ENCODE assay signal across 6 cellular contexts in genomic region chr6:51630011-51630410, GRCh38.
"Had no signal": no experiment of that assay in that cellular context is flagged by ENCODE, and none has a peak within 500 bp of the region (broad histone marks: within the 10 kb centered on the region; RNA-seq: fewer than 3 reads in every experiment).

No MANE protein-coding gene starts in this region.

- H3K4me1 Mint-ChIP-seq: H9 had no signal

- DNase-seq: GM23248, GOT3, H9, HCEC 1CT, IMR-90 had no signal

- H3K4me3 Mint-ChIP-seq: H9 had no signal

- H3K27ac Mint-ChIP-seq: H9 had no signal

- H3K4me3 ChIP-seq: GM23248, K562 had no signal
